ENCODE assay signal across 8 cellular contexts in genomic region chr11:35165416-35166368, GRCh38. TPM values are rescaled to one million over a fixed set of nuclear protein-coding genes. Genes with fewer than 3 reads are reported as not detected.
A peak's percentile ranks its signal among the peaks of the same experiment; 100 is the strongest.
DNase-seq lines count a peak whose midpoint lies in the region; ATAC-seq lines count a peak whose summit lies in the region.

No MANE protein-coding gene starts in this region.

- in situ Hi-C loops in HAP-1 (cut with MboI; ENCODE audit: low sequenced_read_pairs) = no loop called here

- peaks cover 96% of the 10 kb centered on the region for H3K4me1 Mint-ChIP-seq in activated naive CD8-positive, alpha-beta T cell treated with anti-CD3 and anti-CD28 coated beads for 36 hours
- H3K4me1 Mint-ChIP-seq in memory B cell = peaks cover 83% of the 10 kb centered on the region

- no peaks in the 10 kb centered on the region for H3K27me3 Mint-ChIP-seq in activated naive CD8-positive, alpha-beta T cell treated with anti-CD3 and anti-CD28 coated beads for 36 hours
- no peaks in the 10 kb centered on the region for H3K27me3 Mint-ChIP-seq in memory B cell

- no peaks in the 10 kb centered on the region for H3K4me1 ChIP-seq in HAP-1

- H3K27ac Mint-ChIP-seq in activated naive CD8-positive, alpha-beta T cell treated with anti-CD3 and anti-CD28 coated beads for 36 hours = peak overlapping the region; percentile 97
- peak overlapping the region; percentile 100 for H3K27ac Mint-ChIP-seq in memory B cell

- DNase-seq in SKM-1 (lab: John Stamatoyannopoulos, UW; ENCODE audit: unreplicated experiment) = peak; percentile 42
- peak; percentile 85 for DNase-seq in activated naive CD8-positive, alpha-beta T cell treated with anti-CD3 and anti-CD28 coated beads for 36 hours
- DNase-seq in memory B cell (ENCODE audit: low spot score in 2 of 2) = peak; percentile 56 to 90
- DNase-seq in stimulated activated naive CD4-positive, alpha-beta T cell (lab: John Stamatoyannopoulos, UW) = peak; percentile 75 to 99 (median 94)
- DNase-seq in NCI-H345 treated with DMSO at 0.1 percent for 48 hours (lab: John Stamatoyannopoulos, UW; ENCODE audit: unreplicated experiment) = no peak
- DNase-seq in HAP-1 (ENCODE audit: low spot score in 2 of 2) = no peak

- H3K4me3 Mint-ChIP-seq in activated naive CD8-positive, alpha-beta T cell treated with anti-CD3 and anti-CD28 coated beads for 36 hours = peak overlapping the region; percentile 74
- H3K4me3 Mint-ChIP-seq in memory B cell = peak overlapping the region; percentile 90

- H3K36me3 ChIP-seq in HAP-1 (replicated peaks) = no peaks in the 10 kb centered on the region

- peaks cover 76% of the 10 kb centered on the region for H3K36me3 Mint-ChIP-seq in activated naive CD8-positive, alpha-beta T cell treated with anti-CD3 and anti-CD28 coated beads for 36 hours
- H3K36me3 Mint-ChIP-seq in memory B cell = peaks cover 18% of the 10 kb centered on the region

- H3K27me3 ChIP-seq in HAP-1 (ENCODE audit: low read depth) = no peaks in the 10 kb centered on the region

- H3K9me3 Mint-ChIP-seq in activated naive CD8-positive, alpha-beta T cell treated with anti-CD3 and anti-CD28 coated beads for 36 hours = no peaks in the 10 kb centered on the region
- no peaks in the 10 kb centered on the region for H3K9me3 Mint-ChIP-seq in memory B cell

- H3K4me3 ChIP-seq in HAP-1 = no peak overlapping the region

- H3K9me3 ChIP-seq in HAP-1 = no peaks in the 10 kb centered on the region

- ATAC-seq in GM18873 (IDR thresholded peaks at IDR 0.05; ENCODE audit: low FRiP score, unreplicated experiment) = peak; percentile 80
- ATAC-seq in HG03045 (IDR thresholded peaks at IDR 0.05; ENCODE audit: unreplicated experiment) = peak; percentile 72
- ATAC-seq in memory B cell (ENCODE audit: low read depth) = peak; percentile 85

RNA-seq across cellular contexts. Expression of gene CD44, which starts 26.7 kb away (rescaled TPM):
- 100 to 1,000 TPM; 380 to 428 TPM for total RNA-seq in activated naive CD8-positive, alpha-beta T cell treated with anti-CD3 and anti-CD28 coated beads for 36 hours

Comparison
In these comparisons a context has a peak if more than half of its experiments do, and no peak if none do; other contexts are left out.
1. DNase-seq: peak in SKM-1 (single experiment), activated naive CD8-positive, alpha-beta T cell treated with anti-CD3 and anti-CD28 coated beads for 36 hours (single experiment), memory B cell (2 of 2) and stimulated activated naive CD4-positive, alpha-beta T cell (6 of 6); none in NCI-H345 treated with DMSO at 0.1 percent for 48 hours (single experiment) and HAP-1 (0 of 2).
2. Peak in every context shown above with its lines, with median percentiles within 50 percentile points of each other: ATAC-seq.